Comparison of ENCODE assay signal across 8 cellular contexts in genomic region chr2:202831241-202831997, GRCh38. TPM values are rescaled to one million over a fixed set of nuclear protein-coding genes. Genes with fewer than 3 reads are reported as not detected.
DNase-seq lines count a peak whose midpoint lies in the region; ATAC-seq, FAIRE-seq and TF ChIP-seq lines count a peak whose summit lies in the region.

No MANE protein-coding gene starts in this region.

- H3K27ac Mint-ChIP-seq in CD8-positive, alpha-beta T cell: no peak overlapping the region
- H3K27ac Mint-ChIP-seq in WTC11 (no peak overlapping the region), endothelial cell (ENCODE audit: unreplicated experiment) (no peak overlapping the region), naive B cell (peak overlapping the region in 1 of 6 donors; percentile 2)

- H3K4me1 Mint-ChIP-seq in CD8-positive, alpha-beta T cell (ENCODE audit: low read depth): peaks cover 13% of the 10 kb centered on the region
- H3K4me1 Mint-ChIP-seq in WTC11 (peaks cover 2% of the 10 kb centered on the region), endothelial cell (ENCODE audit: unreplicated experiment) (peaks cover 4% of the 10 kb centered on the region), naive B cell (peaks cover 8 to 11% (median 9%) of the 10 kb centered on the region in 3 donors)

- no peaks in the 10 kb centered on the region for H3K27me3 Mint-ChIP-seq in CD8-positive, alpha-beta T cell (ENCODE audit: low read depth)
- H3K27me3 Mint-ChIP-seq in WTC11 (ENCODE audit: low read depth) (no peaks in the 10 kb centered on the region), endothelial cell (ENCODE audit: unreplicated experiment) (no peaks in the 10 kb centered on the region), naive B cell (no peaks in the 10 kb centered on the region)

- H3K4me1 ChIP-seq in CD8-positive, alpha-beta T cell (ENCODE audit: insufficient read depth, low read length): peaks cover 11% of the 10 kb centered on the region

- no peaks in the 10 kb centered on the region for H3K36me3 Mint-ChIP-seq in CD8-positive, alpha-beta T cell
- no peaks in the 10 kb centered on the region for H3K36me3 Mint-ChIP-seq in WTC11
- no peaks in the 10 kb centered on the region for H3K36me3 Mint-ChIP-seq in endothelial cell (ENCODE audit: low read depth, unreplicated experiment)
- no peaks in the 10 kb centered on the region for H3K36me3 Mint-ChIP-seq in naive B cell

- DNase-seq in CD8-positive, alpha-beta T cell: peak in 6 of 7 experiments; percentile 8 to 59 (median 42)
- peak; percentile 81 for DNase-seq in NCI-H2171 treated with DMSO at 0.1 percent for 48 hours (lab: John Stamatoyannopoulos, UW)
- peak; percentile 36 for DNase-seq in WTC11 (ENCODE audit: low spot score)
- peak; percentile 41 for DNase-seq in endothelial cell (ENCODE audit: low spot score)
- no peak for DNase-seq in naive B cell
- peak; percentile 67 for DNase-seq in urothelium cell line (ENCODE audit: low spot score)

- no peaks in the 10 kb centered on the region for H3K9me3 ChIP-seq in CD8-positive, alpha-beta T cell (ENCODE audit: low read length)

- intact Hi-C loops in CD8-positive, alpha-beta T cell (cut with DNase I, micrococcal nuclease): loop anchor here (1.0 to 10.0 kb wide), 4 partner anchors 39 to 623 kb away; partner anchors contain the start of gene ICA1L (in 1 of the 2)

- ATAC-seq in CD8-positive, alpha-beta T cell: peak; percentile 71
- ATAC-seq in GM21390 (IDR thresholded peaks at IDR 0.05; ENCODE audit: unreplicated experiment): peak; percentile 51
- peak; percentile 93 for ATAC-seq in WTC11
- peak; percentile 45 to 48 for ATAC-seq in naive B cell (ENCODE audit: low read depth in 2 of 2)
- ATAC-seq in GM21526 (IDR thresholded peaks at IDR 0.05; ENCODE audit: low FRiP score, unreplicated experiment): no peak

- H3K4me3 ChIP-seq in CD8-positive, alpha-beta T cell (ENCODE audit: low read depth, low read length): no peak overlapping the region

- no peaks in the 10 kb centered on the region for H3K27me3 ChIP-seq in CD8-positive, alpha-beta T cell (ENCODE audit: insufficient read depth, low read length)

- CTCF ChIA-PET in CD8-positive, alpha-beta T cell (lab: Charles Lee): interaction anchor here (0.7 to 1.4 kb wide), 2 partner anchors 9 to 12 kb away, joined by 4 read pairs; no protein-coding TSS in a partner anchor
- CTCF ChIA-PET in WTC11 (lab: Charles Lee): interaction anchor here (0.6 kb wide), 2 partner anchors 56 to 176 kb away, joined by 3 read pairs; no protein-coding TSS in a partner anchor

- peak overlapping the region; percentile 33 for H3K4me3 Mint-ChIP-seq in CD8-positive, alpha-beta T cell
- no peak overlapping the region for H3K4me3 Mint-ChIP-seq in WTC11
- no peak overlapping the region for H3K4me3 Mint-ChIP-seq in endothelial cell (ENCODE audit: unreplicated experiment)
- H3K4me3 Mint-ChIP-seq in naive B cell: peak overlapping the region in 1 of 8 donors; percentile 37

- H3K9me3 Mint-ChIP-seq in CD8-positive, alpha-beta T cell: peaks cover 3% of the 10 kb centered on the region
- peaks cover 3% of the 10 kb centered on the region; the same call in 1 of the 2 replicates for H3K9me3 Mint-ChIP-seq in WTC11
- H3K9me3 Mint-ChIP-seq in endothelial cell (ENCODE audit: unreplicated experiment): no peaks in the 10 kb centered on the region
- H3K9me3 Mint-ChIP-seq in naive B cell: peaks cover 0 to 5% (median 2%) of the 10 kb centered on the region in 7 donors

- H3K27ac ChIP-seq in CD8-positive, alpha-beta T cell (ENCODE audit: low read depth, low read length): no peak overlapping the region

- H3K36me3 ChIP-seq in CD8-positive, alpha-beta T cell (ENCODE audit: insufficient read depth, low read length): no peaks in the 10 kb centered on the region

- peak; percentile 49 for TF ChIP-seq CTCF in CD8-positive, alpha-beta T cell (IDR thresholded peaks at IDR 0.05)
- peak; percentile 40 for TF ChIP-seq CTCF in WTC11 (IDR thresholded peaks at IDR 0.05)
- no peak for TF ChIP-seq CTCF in endothelial cell (IDR thresholded peaks at IDR 0.05; ENCODE audit: unreplicated experiment)

- no peak for FAIRE-seq in urothelium cell line (lab: Jason Lieb, UNC)

- POLR2A ChIA-PET in CD8-positive, alpha-beta T cell (lab: Charles Lee): no interaction called here
- POLR2A ChIA-PET in WTC11 (lab: Charles Lee): no interaction called here

TF ChIP-seq in WTC11, 78 proteins besides CTCF, POLR2A, EP300 and RAD21 (continues in another document):
- TF ChIP-seq GABPB1 (CRISPR knock-in tag; IDR thresholded peaks at IDR 0.05): no peak
- no peak for TF ChIP-seq ZNF512 (CRISPR knock-in tag; IDR thresholded peaks at IDR 0.05; ENCODE audit: borderline replicate concordance)
- no peak for TF ChIP-seq AR (CRISPR knock-in tag; IDR thresholded peaks at IDR 0.05)
- TF ChIP-seq ATF2 (CRISPR knock-in tag; IDR thresholded peaks at IDR 0.05; ENCODE audit: borderline replicate concordance, low read depth): no peak
- no peak for TF ChIP-seq TP53 (CRISPR knock-in tag; IDR thresholded peaks at IDR 0.05)
- TF ChIP-seq AFF4 (CRISPR knock-in tag; IDR thresholded peaks at IDR 0.05; ENCODE audit: borderline replicate concordance): no peak

RNA-seq across cellular contexts. Expression of gene ICA1L, which starts 40.1 kb away (rescaled TPM):
- total RNA-seq in CD8-positive, alpha-beta T cell: 1 to 10 TPM; 1.8 to 2.1 TPM
- total RNA-seq in WTC11 (2021) (2.7 to 3.1 TPM (median 2.8 TPM) in 3 replicates), endothelial cell (ENCODE audit: unreplicated experiment) (4.1 TPM)
- 1 to 10 TPM in 5 of 6 donors, under 1 TPM in 1; 0.89 to 4.8 (median 3.6) TPM for polyA plus RNA-seq in naive B cell (ENCODE audit: low read depth in 6 of 6)
